Comparison of ENCODE assay signal across 17 cellular contexts in the genomic region with DNA sequence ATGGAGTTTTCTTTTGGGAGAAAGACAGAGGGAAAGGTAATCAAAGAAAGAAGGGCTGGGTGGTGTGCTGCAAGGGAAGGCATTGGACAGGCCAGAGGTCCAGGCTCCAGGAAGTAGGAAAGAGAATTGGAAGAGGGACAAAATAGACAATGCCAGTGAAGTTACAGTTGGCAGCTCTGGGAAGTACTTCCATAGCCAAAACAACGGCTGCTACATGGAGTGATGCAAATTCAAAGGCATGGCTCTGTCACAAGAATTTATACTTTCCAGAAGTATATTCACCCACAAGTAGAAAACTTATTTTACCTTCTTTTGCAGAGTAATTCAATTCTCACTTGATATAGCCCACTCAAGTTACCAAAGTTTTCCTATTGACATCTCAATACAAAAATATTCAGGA.
DNase-seq lines count a peak whose midpoint lies in the region; ATAC-seq lines count a peak whose summit lies in the region.
"Had no signal": no experiment of that assay in that cellular context is flagged by ENCODE, and none has a peak within 500 bp of the region (broad histone marks: within the 10 kb centered on the region; RNA-seq: fewer than 3 reads in every experiment).

No MANE protein-coding gene starts in this region.

- POLR2A ChIA-PET in activated naive CD8-positive, alpha-beta T cell treated with anti-CD3 and anti-CD28 coated beads, Interleukin-2, amount 10 ng/mL, durations not matched to agents 7 days and 5 days (lab: Charles Lee) = interaction anchor here (1.3 to 1.6 kb wide), 2 partner anchors 13 to 19 kb away, joined by 4 read pairs; no protein-coding TSS in a partner anchor
- POLR2A ChIA-PET in naive thymus-derived CD8-positive, alpha-beta T cell (lab: Charles Lee) = interaction anchor here (1.2 to 3.2 kb wide), 2 partner anchors 10 to 13 kb away, joined by 4 to 14 read pairs; no protein-coding TSS in a partner anchor

- peak overlapping the region; percentile 25 to 33 for H3K4me3 Mint-ChIP-seq in activated T-cell treated with anti-CD3 and anti-CD28 coated beads, Interleukin-2, amount 50 U/mL, for 72 hours
- no peak overlapping the region for H3K4me3 Mint-ChIP-seq in activated naive CD8-positive, alpha-beta T cell treated with anti-CD3 and anti-CD28 coated beads, Interleukin-2, amount 10 ng/mL, durations not matched to agents 7 days and 5 days
- H3K4me3 Mint-ChIP-seq in naive thymus-derived CD8-positive, alpha-beta T cell = peak overlapping the region in 6 of 10 donors; percentile 8 to 58 (median 23)

- no peak for DNase-seq in activated T-cell treated with anti-CD3 and anti-CD28 coated beads, Interleukin-2, amount 50 U/mL, for 72 hours
- no peak for DNase-seq in activated T-cell treated with anti-CD3 and anti-CD28 coated beads, Interleukin-2, amount 50 U/mL, for 48 hours
- DNase-seq in NCI-H446 (lab: John Stamatoyannopoulos, UW) (peak; percentile 33 to 45), retina (no peak), glomerular visceral epithelial cell (ENCODE audit: extremely low spot score) (no peak)
- DNase-seq in activated naive CD8-positive, alpha-beta T cell treated with anti-CD3 and anti-CD28 coated beads, Interleukin-2, amount 10 ng/mL, durations not matched to agents 7 days and 5 days = no peak
- no peak for DNase-seq in naive thymus-derived CD8-positive, alpha-beta T cell
- no peak for DNase-seq in activated naive CD4-positive, alpha-beta T cell (lab: John Stamatoyannopoulos, UW)
- DNase-seq: COR-L47; DMS153; MV-4-11; NCI-H1436; NCI-H2081; NCI-H524 treated with DMSO at 0.1 percent for 48 hours; NK-92 treated with Interleukin-12 subunit alpha and Interleukin-12 subunit beta, amount 100 ng/mL, for 24 hours; SHP77 treated with DMSO at 0.1 percent for 48 hours had no signal

- no peaks in the 10 kb centered on the region for H3K36me3 Mint-ChIP-seq in activated T-cell treated with anti-CD3 and anti-CD28 coated beads, Interleukin-2, amount 50 U/mL, for 72 hours (ENCODE audit: insufficient read depth in 2 of 2)
- peaks cover 9% of the 10 kb centered on the region for H3K36me3 Mint-ChIP-seq in activated naive CD8-positive, alpha-beta T cell treated with anti-CD3 and anti-CD28 coated beads, Interleukin-2, amount 10 ng/mL, durations not matched to agents 7 days and 5 days
- H3K36me3 Mint-ChIP-seq in naive thymus-derived CD8-positive, alpha-beta T cell = peaks cover 0 to 3% (median 0%) of the 10 kb centered on the region in 3 donors

- no peak for ATAC-seq in activated T-cell treated with anti-CD3 and anti-CD28 coated beads, Interleukin-2, amount 50 U/mL, for 72 hours (replicated peaks in 1 of 2)
- ATAC-seq in activated naive CD8-positive, alpha-beta T cell treated with anti-CD3 and anti-CD28 coated beads, Interleukin-2, amount 10 ng/mL, durations not matched to agents 7 days and 5 days (ENCODE audit: low read depth) = no peak
- ATAC-seq in naive thymus-derived CD8-positive, alpha-beta T cell = no peak
- ATAC-seq: K562 had no signal

- H3K27me3 Mint-ChIP-seq in activated T-cell treated with anti-CD3 and anti-CD28 coated beads, Interleukin-2, amount 50 U/mL, for 72 hours (ENCODE audit: low read depth) = no peaks in the 10 kb centered on the region
- no peaks in the 10 kb centered on the region for H3K27me3 Mint-ChIP-seq in activated naive CD8-positive, alpha-beta T cell treated with anti-CD3 and anti-CD28 coated beads, Interleukin-2, amount 10 ng/mL, durations not matched to agents 7 days and 5 days
- no peaks in the 10 kb centered on the region for H3K27me3 Mint-ChIP-seq in naive thymus-derived CD8-positive, alpha-beta T cell

- H3K9me3 Mint-ChIP-seq in activated T-cell treated with anti-CD3 and anti-CD28 coated beads, Interleukin-2, amount 50 U/mL, for 72 hours = no peaks in the 10 kb centered on the region
- peaks cover 2% of the 10 kb centered on the region for H3K9me3 Mint-ChIP-seq in activated naive CD8-positive, alpha-beta T cell treated with anti-CD3 and anti-CD28 coated beads, Interleukin-2, amount 10 ng/mL, durations not matched to agents 7 days and 5 days
- peaks cover 0 to 3% (median 0%) of the 10 kb centered on the region in 9 donors for H3K9me3 Mint-ChIP-seq in naive thymus-derived CD8-positive, alpha-beta T cell

- no peak overlapping the region for H3K27ac Mint-ChIP-seq in activated T-cell treated with anti-CD3 and anti-CD28 coated beads, Interleukin-2, amount 50 U/mL, for 72 hours
- peak overlapping the region; percentile 33 for H3K27ac Mint-ChIP-seq in activated naive CD8-positive, alpha-beta T cell treated with anti-CD3 and anti-CD28 coated beads, Interleukin-2, amount 10 ng/mL, durations not matched to agents 7 days and 5 days
- peak overlapping the region in 8 of 10 donors; percentile 26 to 86 (median 79) for H3K27ac Mint-ChIP-seq in naive thymus-derived CD8-positive, alpha-beta T cell

- peaks cover 66% of the 10 kb centered on the region for H3K4me1 Mint-ChIP-seq in activated T-cell treated with anti-CD3 and anti-CD28 coated beads, Interleukin-2, amount 50 U/mL, for 72 hours (ENCODE audit: low read depth)
- H3K4me1 Mint-ChIP-seq in activated naive CD8-positive, alpha-beta T cell treated with anti-CD3 and anti-CD28 coated beads, Interleukin-2, amount 10 ng/mL, durations not matched to agents 7 days and 5 days = peaks cover 55% of the 10 kb centered on the region
- H3K4me1 Mint-ChIP-seq in naive thymus-derived CD8-positive, alpha-beta T cell = peaks cover 34 to 79% (median 75%) of the 10 kb centered on the region in 4 donors

Comparison
In these comparisons a context has a peak if more than half of its experiments do, and no peak if none do; other contexts are left out.
1. DNase-seq: peak in NCI-H446 (2 of 2); none in activated T-cell treated with anti-CD3 and anti-CD28 coated beads, Interleukin-2, amount 50 U/mL, for 72 hours (0 of 2), activated T-cell treated with anti-CD3 and anti-CD28 coated beads, Interleukin-2, amount 50 U/mL, for 48 hours (0 of 2), activated naive CD8-positive, alpha-beta T cell treated with anti-CD3 and anti-CD28 coated beads, Interleukin-2, amount 10 ng/mL, durations not matched to agents 7 days and 5 days (single experiment), naive thymus-derived CD8-positive, alpha-beta T cell (0 of 10), retina (single experiment), activated naive CD4-positive, alpha-beta T cell (0 of 4) and glomerular visceral epithelial cell (single experiment).